ENCODE assay signal across 8 cellular contexts in genomic region chr7:128862571-128863432, GRCh38. TPM values are rescaled to one million over a fixed set of nuclear protein-coding genes. Genes with fewer than 3 reads are reported as not detected.
A peak's percentile ranks its signal among the peaks of the same experiment; 100 is the strongest.
DNase-seq lines count a peak whose midpoint lies in the region; ATAC-seq and TF ChIP-seq lines count a peak whose summit lies in the region.

Gene ATP6V1F (plus strand): TSS chr7:128862856. CDS start chr7:128862905, 49 bp downstream.

- peaks cover 42% of the 10 kb centered on the region for H4K20me1 ChIP-seq in BLaER1

- CTCF ChIA-PET in activated CD4-positive, alpha-beta T cell treated with anti-CD3 and anti-CD28 coated beads, Interleukin-2, amount 10 ng/mL, durations not matched to agents 7 days and 5 days (lab: Charles Lee), result interaction anchor here (0.6 to 3.6 kb wide), 15 partner anchors 11 to 1236 kb away, joined by 3 to 25 read pairs (median 4); partner anchors contain the start of gene CALU

- H3K27ac ChIP-seq in BLaER1 (peak within 1 kb of the TSS; percentile 81), coronary artery (peak within 1 kb of the TSS; percentile 78 to 82)

- peaks cover 39% of the 10 kb centered on the region for H3K4me1 ChIP-seq in BLaER1

- H3K9me3 Mint-ChIP-seq in activated CD4-positive, alpha-beta T cell treated with anti-CD3 and anti-CD28 coated beads, Interleukin-2, amount 10 ng/mL, durations not matched to agents 7 days and 5 days, result no peaks in the 10 kb centered on the region

- H3K9ac ChIP-seq in BLaER1, result peak within 1 kb of the TSS; percentile 88

- DNase-seq in NCI-H69 (lab: John Stamatoyannopoulos, UW) (peak; percentile 99), coronary artery (ENCODE audit: low spot score) (peak; percentile 98), left colon (peak; percentile 97 to 99)
- peak; percentile 99 for DNase-seq in activated CD4-positive, alpha-beta T cell treated with anti-CD3 and anti-CD28 coated beads, Interleukin-2, amount 10 ng/mL, durations not matched to agents 7 days and 5 days
- DNase-seq in stimulated activated CD4-positive, alpha-beta T cell treated with anti-CD3 and anti-CD28 coated beads, Interleukin-1b, Interleukin-23, amount 100 ng/mL, for 48 hours, result peak; percentile 99

- H3K27me3 ChIP-seq in BLaER1, result peaks cover 8% of the 10 kb centered on the region

- peaks cover 19% of the 10 kb centered on the region for H3K36me3 ChIP-seq in BLaER1

- H3K27ac Mint-ChIP-seq in activated CD4-positive, alpha-beta T cell treated with anti-CD3 and anti-CD28 coated beads, Interleukin-2, amount 10 ng/mL, durations not matched to agents 7 days and 5 days, result peak within 1 kb of the TSS; percentile 94

- peaks cover 15% of the 10 kb centered on the region for H3K36me3 Mint-ChIP-seq in activated CD4-positive, alpha-beta T cell treated with anti-CD3 and anti-CD28 coated beads, Interleukin-2, amount 10 ng/mL, durations not matched to agents 7 days and 5 days (ENCODE audit: low read depth)

- peak within 1 kb of the TSS; percentile 94 for H3K4me3 Mint-ChIP-seq in activated CD4-positive, alpha-beta T cell treated with anti-CD3 and anti-CD28 coated beads, Interleukin-2, amount 10 ng/mL, durations not matched to agents 7 days and 5 days

- no peak for TF ChIP-seq CTCF in coronary artery (IDR thresholded peaks at IDR 0.05)

- intact Hi-C loops in left colon (cut with DNase I, micrococcal nuclease), result no loop called here

- no peaks in the 10 kb centered on the region for H3K27me3 Mint-ChIP-seq in activated CD4-positive, alpha-beta T cell treated with anti-CD3 and anti-CD28 coated beads, Interleukin-2, amount 10 ng/mL, durations not matched to agents 7 days and 5 days

- H3K4me2 ChIP-seq in BLaER1, result peak within 1 kb of the TSS; percentile 92

- ATAC-seq in GM19324 (IDR thresholded peaks at IDR 0.05; ENCODE audit: low FRiP score, unreplicated experiment) (peak; percentile 91), HG03469 (IDR thresholded peaks at IDR 0.05; ENCODE audit: unreplicated experiment) (peak; percentile 66), left colon (peak; percentile 93)

- H3K9me3 ChIP-seq in BLaER1, result no peaks in the 10 kb centered on the region

- peaks cover 19% of the 10 kb centered on the region for H3K4me1 Mint-ChIP-seq in activated CD4-positive, alpha-beta T cell treated with anti-CD3 and anti-CD28 coated beads, Interleukin-2, amount 10 ng/mL, durations not matched to agents 7 days and 5 days

- H3K4me3 ChIP-seq in BLaER1 (peak within 1 kb of the TSS; percentile 90), coronary artery (peak within 1 kb of the TSS; percentile 89)

- POLR2A ChIA-PET in activated CD4-positive, alpha-beta T cell treated with anti-CD3 and anti-CD28 coated beads, Interleukin-2, amount 10 ng/mL, durations not matched to agents 7 days and 5 days (lab: Charles Lee), result no interaction called here

RNA-seq across cellular contexts. Expression of gene ATP6V1F, which starts in this region (rescaled TPM):
- 100 to 1,000 TPM; 123 to 143 TPM for total RNA-seq in activated CD4-positive, alpha-beta T cell treated with anti-CD3 and anti-CD28 coated beads, Interleukin-2, amount 10 ng/mL, durations not matched to agents 7 days and 5 days
- total RNA-seq in left colon, result 10 to 100 TPM; 65.8 to 78.5 TPM

Comparison
In these comparisons a context has a peak if more than half of its experiments do, and no peak if none do; other contexts are left out.
1. Peak in every context shown above with its lines: DNase-seq, ATAC-seq, H3K4me3 ChIP-seq and H3K27ac ChIP-seq.